In genomic region chr7:33156441-33156840, GRCh38 we compare ENCODE assay signal across 23 cellular contexts.
"Had no signal": no experiment of that assay in that cellular context is flagged by ENCODE, and none has a peak within 500 bp of the region (broad histone marks: within the 10 kb centered on the region; RNA-seq: fewer than 3 reads in every experiment).

No MANE protein-coding gene starts in this region.

- H3K4me3 ChIP-seq: adrenal gland, ascending aorta, left lung, ovary had no signal

- H3K4me3 Mint-ChIP-seq: activated CD4-positive, alpha-beta memory T cell treated with anti-CD3 and anti-CD28 coated beads, Interleukin-2, amount 10 ng/mL, durations not matched to agents 7 days and 5 days; activated CD4-positive, alpha-beta T cell treated with anti-CD3 and anti-CD28 coated beads, Interleukin-2, amount 10 ng/mL, durations not matched to agents 7 days and 5 days; activated naive CD8-positive, alpha-beta T cell; activated T-cell treated with anti-CD3 and anti-CD28 coated beads, Interleukin-2, amount 50 U/mL, for 72 hours; dendritic cell treated with granulocyte-macrophage colony-stimulating factor and Interleukin-4, amounts not matched to agents 40 ng/mL and 50 ng/mL, for 4 days; endodermal cell; nephron; WTC11 had no signal

- H3K9me3 Mint-ChIP-seq: activated CD4-positive, alpha-beta memory T cell treated with anti-CD3 and anti-CD28 coated beads, Interleukin-2, amount 10 ng/mL, durations not matched to agents 7 days and 5 days; activated CD4-positive, alpha-beta T cell treated with anti-CD3 and anti-CD28 coated beads, Interleukin-2, amount 10 ng/mL, durations not matched to agents 7 days and 5 days; activated T-cell treated with anti-CD3 and anti-CD28 coated beads, Interleukin-2, amount 50 U/mL, for 72 hours; dendritic cell treated with granulocyte-macrophage colony-stimulating factor and Interleukin-4, amounts not matched to agents 40 ng/mL and 50 ng/mL, for 4 days; endodermal cell; nephron; WTC11 had no signal

- H3K36me3 Mint-ChIP-seq: WTC11 had no signal

- H3K27me3 Mint-ChIP-seq: activated CD4-positive, alpha-beta memory T cell treated with anti-CD3 and anti-CD28 coated beads, Interleukin-2, amount 10 ng/mL, durations not matched to agents 7 days and 5 days; activated CD4-positive, alpha-beta T cell treated with anti-CD3 and anti-CD28 coated beads, Interleukin-2, amount 10 ng/mL, durations not matched to agents 7 days and 5 days; activated naive CD8-positive, alpha-beta T cell; dendritic cell treated with granulocyte-macrophage colony-stimulating factor and Interleukin-4, amounts not matched to agents 40 ng/mL and 50 ng/mL, for 4 days; progenitor cell of endocrine pancreas had no signal

- H3K27ac Mint-ChIP-seq: activated CD4-positive, alpha-beta memory T cell treated with anti-CD3 and anti-CD28 coated beads, Interleukin-2, amount 10 ng/mL, durations not matched to agents 7 days and 5 days; activated CD4-positive, alpha-beta T cell treated with anti-CD3 and anti-CD28 coated beads, Interleukin-2, amount 10 ng/mL, durations not matched to agents 7 days and 5 days; activated naive CD8-positive, alpha-beta T cell; dendritic cell treated with granulocyte-macrophage colony-stimulating factor and Interleukin-4, amounts not matched to agents 40 ng/mL and 50 ng/mL, for 4 days; endodermal cell; progenitor cell of endocrine pancreas; WTC11 had no signal

- DNase-seq: activated CD4-positive, alpha-beta memory T cell treated with anti-CD3 and anti-CD28 coated beads, Interleukin-2, amount 10 ng/mL, durations not matched to agents 7 days and 5 days; activated CD4-positive, alpha-beta T cell treated with anti-CD3 and anti-CD28 coated beads for 1 hour; activated CD4-positive, alpha-beta T cell treated with anti-CD3 and anti-CD28 coated beads, Interleukin-2, amount 10 ng/mL, durations not matched to agents 7 days and 5 days; activated naive CD4-positive, alpha-beta T cell; activated T-cell treated with anti-CD3 and anti-CD28 coated beads, Interleukin-2, amount 50 U/mL, for 72 hours; adrenal gland; endodermal cell; foreskin melanocyte; glutamatergic neuron; left lung; ovary; retina; stimulated activated naive CD4-positive, alpha-beta T cell; T-helper 2 cell; trophoblast cell had no signal

- H3K9me3 ChIP-seq: adrenal gland, ascending aorta, left lung, ovary had no signal

- H3K36me3 ChIP-seq: adrenal gland, brain microvascular endothelial cell, left lung, ovary had no signal

- ATAC-seq: activated T-cell treated with anti-CD3 and anti-CD28 coated beads, Interleukin-2, amount 50 U/mL, for 72 hours; esophagus mucosa; WTC11 had no signal

- H3K4me1 ChIP-seq: adrenal gland, ascending aorta had no signal

- H3K27me3 ChIP-seq: adrenal gland, ascending aorta, brain microvascular endothelial cell, left lung, ovary had no signal

- H3K4me1 Mint-ChIP-seq: endodermal cell, WTC11 had no signal

- H3K27ac ChIP-seq: adrenal gland, ascending aorta, brain microvascular endothelial cell, left lung, ovary had no signal
